Comparison of ENCODE assay signal across 1 cellular context in the genomic region with DNA sequence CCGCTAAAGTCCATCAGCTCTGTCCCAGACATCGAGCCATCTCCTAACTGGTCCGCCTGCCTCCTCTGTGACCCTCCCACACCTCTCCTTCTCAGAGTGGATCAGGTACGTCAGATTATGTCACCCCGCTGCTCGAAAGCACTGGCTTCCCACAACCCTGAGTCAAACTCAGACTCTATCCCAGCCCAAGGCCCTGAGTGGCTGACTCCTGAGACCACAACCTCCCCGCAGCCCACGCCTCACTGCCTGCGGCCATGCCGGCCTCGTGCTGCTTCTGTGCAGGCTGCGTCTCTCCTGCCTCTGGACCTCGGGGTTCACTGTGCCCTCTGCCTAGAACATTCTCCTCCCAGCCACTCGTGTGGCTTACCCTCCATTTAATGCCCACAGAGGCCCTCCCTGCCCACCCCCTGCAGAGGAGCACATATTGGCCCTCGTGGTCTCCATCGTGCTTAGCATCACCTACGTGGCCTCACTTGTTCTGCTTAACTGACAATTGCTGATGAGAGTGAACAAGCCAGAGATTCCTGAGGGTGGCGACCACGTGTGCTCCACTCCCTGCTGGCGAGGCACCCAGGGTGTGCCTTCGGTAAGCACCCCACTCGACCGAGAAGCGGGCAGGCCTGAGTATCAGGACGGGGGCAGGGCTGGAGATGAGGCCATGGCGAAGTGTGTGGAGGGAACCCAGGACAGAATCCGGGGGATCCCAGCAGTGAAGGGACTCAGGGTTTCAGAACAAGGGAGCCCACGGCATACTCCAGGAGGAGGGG.
TF ChIP-seq lines count a peak whose summit lies in the region.

No MANE protein-coding gene starts in this region.

TF ChIP-seq in HepG2, 621 proteins besides CTCF, POLR2A, EP300 and RAD21:
- TF ChIP-seq POLR2G (IDR thresholded peaks at IDR 0.05; ENCODE audit: low read depth, low read length) (0 out of 2 replicates have a peak, but pooled peaks have one; percentile 8), BCL3 (CRISPR knock-in tag; IDR thresholded peaks at IDR 0.05) (no peak)
